ENCODE assay signal across 8 cellular contexts in genomic region chr17:64146418-64147109, GRCh38. TPM values are rescaled to one million over a fixed set of nuclear protein-coding genes. Genes with fewer than 3 reads are reported as not detected.
DNase-seq lines count a peak whose midpoint lies in the region; ATAC-seq, FAIRE-seq and TF ChIP-seq lines count a peak whose summit lies in the region.

No MANE protein-coding gene starts in this region.

- no peak overlapping the region for H2AFZ ChIP-seq in keratinocyte (ENCODE audit: control insufficient read depth, low read length)

- no peak for TF ChIP-seq CTCF in AG04450 (IDR thresholded peaks at IDR 0.05; ENCODE audit: low read depth, low read length)
- TF ChIP-seq CTCF in bronchial epithelial cell (IDR thresholded peaks at IDR 0.05; ENCODE audit: insufficient read depth, low read length, severe bottlenecking), result no peak
- no peak for TF ChIP-seq CTCF in keratinocyte (optimal IDR thresholded peaks at IDR 0.05 in 1 of 3, IDR thresholded peaks at IDR 0.05 in 1 of 3, conservative IDR thresholded peaks at IDR 0.05 in 1 of 3; ENCODE audit: extremely low read depth in 1 of 3, insufficient read depth in 2 of 3, low read length in 3 of 3)

- peaks cover 2% of the 10 kb centered on the region for H3K36me3 ChIP-seq in bronchial epithelial cell (ENCODE audit: control insufficient read depth, insufficient read depth, low read length)
- H3K36me3 ChIP-seq in keratinocyte (ENCODE audit: control insufficient read depth in 2 of 2, extremely low read depth in 1 of 2, insufficient read depth in 2 of 2, low read length in 2 of 2), result peaks cover 14 to 20% of the 10 kb centered on the region in 2 experiments

- H3K4me2 ChIP-seq in keratinocyte (ENCODE audit: control insufficient read depth, extremely low read depth, insufficient read depth, low read depth, low read length), result peak overlapping the region; percentile 93

- H3K4me1 ChIP-seq in keratinocyte (ENCODE audit: control insufficient read depth, extremely low read depth, insufficient read depth, low read length), result peaks cover 11% of the 10 kb centered on the region

- POLR2A ChIA-PET in AG04450 (lab: Yijun Ruan, JAX), result interaction anchor here (0.7 to 2.8 kb wide), 23 partner anchors 8 to 303 kb away, joined by 3 to 20 read pairs (median 6); partner anchors contain the start of genes ERN1 and TEX2

- H3K79me2 ChIP-seq in keratinocyte (ENCODE audit: control insufficient read depth, insufficient read depth, low read length), result peaks cover 2% of the 10 kb centered on the region

- peak overlapping the region; percentile 90 for H3K27ac ChIP-seq in AG04450 (ENCODE audit: low read depth, low read length)
- H3K27ac ChIP-seq in keratinocyte (ENCODE audit: control insufficient read depth, insufficient read depth, low read length), result peak overlapping the region; percentile 89

- CTCF ChIA-PET in AG04450 (lab: Charles Lee), result interaction anchor here (1.0 to 1.9 kb wide), 2 partner anchors 13 to 136 kb away, joined by 6 to 13 read pairs; no protein-coding TSS in a partner anchor

- H3K4me3 ChIP-seq in AG04450 (ENCODE audit: low read depth, low read length) (peak overlapping the region; percentile 89), bronchial epithelial cell (ENCODE audit: low read depth, low read length) (peak overlapping the region; percentile 75), keratinocyte (ENCODE audit: control insufficient read depth in 2 of 3, extremely low read depth in 1 of 3, insufficient read depth in 2 of 3, low read depth in 1 of 3, low read length in 3 of 3) (peak overlapping the region; percentile 62 to 93 (median 84))

- H3K27me3 ChIP-seq in AG04450 (ENCODE audit: control insufficient read depth, insufficient read depth, low read length) (no peaks in the 10 kb centered on the region), bronchial epithelial cell (ENCODE audit: control insufficient read depth, insufficient read depth, low read length) (no peaks in the 10 kb centered on the region), keratinocyte (ENCODE audit: control insufficient read depth, extremely low read depth, insufficient read depth, low read length) (no peaks in the 10 kb centered on the region)

- peak; percentile 17 for ATAC-seq in GM19351 (IDR thresholded peaks at IDR 0.05; ENCODE audit: unreplicated experiment)

- no peaks in the 10 kb centered on the region for H3K9me1 ChIP-seq in keratinocyte (ENCODE audit: control insufficient read depth, extremely low read depth, insufficient read depth, low read length)

- peak overlapping the region; percentile 99 for H3K9ac ChIP-seq in keratinocyte (ENCODE audit: control insufficient read depth, extremely low read depth, insufficient read depth, low read length)

- dilution Hi-C loops in keratinocyte (cut with MboI; ENCODE audit: extremely low pct_ligation_motif_present, low sequenced_read_pairs), result no loop called here

- FAIRE-seq in bronchial epithelial cell (lab: Jason Lieb, UNC) (no peak), keratinocyte (lab: Jason Lieb, UNC) (no peak)

- DNase-seq in AG04450 (ENCODE audit: low read depth, low spot score) (no peak), Kasumi-1 (lab: John Stamatoyannopoulos, UW) (peak; percentile 71 to 78), T-helper 9 cell (peak; percentile 34), bronchial epithelial cell (ENCODE audit: low read depth) (peak; percentile 87), keratinocyte (ENCODE audit: low read depth, low spot score) (no peak), COLO829 (ENCODE audit: low spot score) (no peak)
- peak; percentile 60 to 62 for DNase-seq in stimulated activated CD4-positive, alpha-beta T cell treated with anti-CD3 and anti-CD28 coated beads, Interleukin-2, amount 100 ng/mL, for 24 hours

- no peaks in the 10 kb centered on the region for H4K20me1 ChIP-seq in keratinocyte (ENCODE audit: control insufficient read depth, extremely low read depth, insufficient read depth, low read length)

- peaks cover 3% of the 10 kb centered on the region; the same call in 1 of the 2 replicates for H3K9me3 ChIP-seq in AG04450 (ENCODE audit: control insufficient read depth, insufficient read depth, low read length)
- H3K9me3 ChIP-seq in keratinocyte (ENCODE audit: control insufficient read depth, low read depth, low read length), result no peaks in the 10 kb centered on the region

RNA-seq across cellular contexts. Expression of gene ERN1, which starts 16.6 kb away (rescaled TPM):
- polyA plus RNA-seq in AG04450 (2011; rRNA removed) (4.5 and 4.7 TPM in 2 replicates), keratinocyte (5.4 to 7.1 TPM (median 7.1 TPM) in 3 replicates)
- 7.9 and 10.2 TPM in 2 replicates for polyA minus RNA-seq in AG04450 (2011; rRNA and poly(A)+ RNA removed)
- total RNA-seq in bronchial epithelial cell, result 22.1 and 35.2 TPM in 2 replicates
- polyA plus RNA-seq in keratinocyte (2011; ENCODE audit: low read depth), result 3.6 TPM
- polyA plus RNA-seq in keratinocyte (2011; cell fraction: cytosol; rRNA removed), result 3.5 and 5.0 TPM in 2 replicates
- 23.0 and 26.6 TPM in 2 replicates for polyA plus RNA-seq in keratinocyte (2011; cell fraction: nucleus; rRNA removed)
- 4.8 and 10.7 TPM in 2 replicates for polyA plus RNA-seq in keratinocyte (2012; ENCODE audit: low replicate concordance)
- 14.4 to 28.3 TPM (median 18.1 TPM) in 3 replicates for polyA minus RNA-seq in keratinocyte
- 7.1 TPM for polyA minus RNA-seq in keratinocyte (2011; cell fraction: cytosol; rRNA and poly(A)+ RNA removed)
- 17.1 and 29.8 TPM in 2 replicates for polyA minus RNA-seq in keratinocyte (2011; cell fraction: nucleus; rRNA and poly(A)+ RNA removed)

Comparison
In these comparisons a context has a peak if more than half of its experiments do, and no peak if none do; other contexts are left out.
1. DNase-seq: peak in Kasumi-1 (2 of 2), T-helper 9 cell (single experiment), bronchial epithelial cell (single experiment) and stimulated activated CD4-positive, alpha-beta T cell treated with anti-CD3 and anti-CD28 coated beads, Interleukin-2, amount 100 ng/mL, for 24 hours (2 of 2); none in AG04450 (single experiment), keratinocyte (single experiment) and COLO829 (single experiment).
2. Peak in every context shown above with its lines, with median percentiles within 50 percentile points of each other: H3K4me3 ChIP-seq.